18 cellular contexts compared by ENCODE assay signal in the genomic region with DNA sequence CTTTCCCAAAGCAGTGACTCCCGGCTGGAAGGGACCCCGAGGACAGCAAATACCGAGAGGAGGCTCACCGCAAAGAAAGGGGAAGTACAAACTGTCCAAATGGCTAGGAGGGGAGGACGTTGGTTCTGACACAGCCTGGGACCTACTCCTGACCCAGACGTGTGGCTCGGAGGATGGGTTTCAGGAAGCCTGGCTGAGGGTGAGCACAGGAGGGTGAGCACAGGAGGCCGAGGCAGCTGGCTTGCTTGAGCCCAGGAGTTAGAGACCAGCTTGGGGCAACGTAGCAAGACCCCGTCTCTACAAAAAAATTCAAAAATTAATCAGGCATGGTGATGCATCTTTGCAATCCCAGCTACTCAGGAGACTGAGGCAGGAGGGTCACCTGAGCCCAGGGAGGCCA.
"Had no signal": no experiment of that assay in that cellular context is flagged by ENCODE, and none has a peak within 500 bp of the region (broad histone marks: within the 10 kb centered on the region; RNA-seq: fewer than 3 reads in every experiment).

No MANE protein-coding gene starts in this region.

- H3K36me3 Mint-ChIP-seq: activated naive CD4-positive, alpha-beta T cell treated with anti-CD3 and anti-CD28 coated beads, Interleukin-2, amount 10 ng/mL, durations not matched to agents 7 days and 5 days had no signal

- H3K27ac ChIP-seq: ascending aorta, gastroesophageal sphincter, heart left ventricle, left ventricle myocardium inferior, tibial nerve had no signal

- H3K36me3 ChIP-seq: ascending aorta, gastroesophageal sphincter, heart left ventricle, left ventricle myocardium inferior, tibial nerve had no signal

- DNase-seq: activated CD4-positive, alpha-beta T cell treated with anti-CD3 and anti-CD28 coated beads, Interleukin-2, amount 10 ng/mL, durations not matched to agents 24 days and 14 days; activated CD8-positive, alpha-beta T cell treated with anti-CD3 and anti-CD28 coated beads, Interleukin-2, amount 10 ng/mL, durations not matched to agents 7 days and 5 days; activated naive CD4-positive, alpha-beta T cell treated with anti-CD3 and anti-CD28 coated beads, Interleukin-2, amount 10 ng/mL, durations not matched to agents 7 days and 5 days; effector CD8-positive, alpha-beta T cell; left ventricle myocardium inferior; mammary epithelial cell; nephron progenitor cell; occipital lobe; SK-N-SH; stimulated activated naive CD8-positive, alpha-beta T cell treated with anti-CD3 and anti-CD28 coated beads, Interleukin-15, Interleukin-2, amounts not matched to agents 100 U/mL and 50 U/mL, for 24 hours had no signal

- H3K4me1 ChIP-seq: ascending aorta, gastroesophageal sphincter, tibial nerve had no signal

- H3K27me3 ChIP-seq: ascending aorta, tibial nerve had no signal

- ATAC-seq: activated CD8-positive, alpha-beta T cell treated with anti-CD3 and anti-CD28 coated beads, Interleukin-2, amount 10 ng/mL, durations not matched to agents 7 days and 5 days; esophagus mucosa; gastroesophageal sphincter; heart left ventricle; stimulated activated naive CD8-positive, alpha-beta T cell treated with anti-CD3 and anti-CD28 coated beads, Interleukin-15, Interleukin-2, amounts not matched to agents 100 U/mL and 50 U/mL, for 24 hours had no signal

- H3K27ac Mint-ChIP-seq: activated CD4-positive, alpha-beta T cell treated with anti-CD3 and anti-CD28 coated beads, Interleukin-2, amount 10 ng/mL, durations not matched to agents 24 days and 14 days; activated CD8-positive, alpha-beta T cell treated with anti-CD3 and anti-CD28 coated beads, Interleukin-2, amount 10 ng/mL, durations not matched to agents 7 days and 5 days; activated naive CD4-positive, alpha-beta T cell treated with anti-CD3 and anti-CD28 coated beads, Interleukin-2, amount 10 ng/mL, durations not matched to agents 7 days and 5 days; activated T-helper 2 cell treated with anti-CD3 and anti-CD28 coated beads, Interferon-gamma antibody, Interleukin-2, Interleukin-4, amounts not matched to agents 10 μg/mL and 5 μg/mL and 100 μg/mL, durations not matched to agents 14 hours and 24 hours and 36 hours; nephron progenitor cell; T-helper 2 cell treated with Interferon-gamma antibody and Interleukin-4, amounts not matched to agents 5 μg/mL and 100 μg/mL, for 36 hours had no signal

- H3K4me3 Mint-ChIP-seq: activated CD4-positive, alpha-beta T cell treated with anti-CD3 and anti-CD28 coated beads, Interleukin-2, amount 10 ng/mL, durations not matched to agents 24 days and 14 days; activated CD8-positive, alpha-beta T cell treated with anti-CD3 and anti-CD28 coated beads, Interleukin-2, amount 10 ng/mL, durations not matched to agents 7 days and 5 days; activated naive CD4-positive, alpha-beta T cell treated with anti-CD3 and anti-CD28 coated beads, Interleukin-2, amount 10 ng/mL, durations not matched to agents 7 days and 5 days; central memory CD8-positive, alpha-beta T cell; nephron progenitor cell; T-helper 2 cell treated with Interferon-gamma antibody and Interleukin-4, amounts not matched to agents 5 μg/mL and 100 μg/mL, for 36 hours had no signal

- H3K9me3 ChIP-seq: ascending aorta, gastroesophageal sphincter, heart left ventricle, left ventricle myocardium inferior, SK-N-SH, tibial nerve had no signal

- H3K4me3 ChIP-seq: ascending aorta, gastroesophageal sphincter, heart left ventricle, left ventricle myocardium inferior, tibial nerve had no signal

- H3K9me3 Mint-ChIP-seq: activated CD4-positive, alpha-beta T cell treated with anti-CD3 and anti-CD28 coated beads, Interleukin-2, amount 10 ng/mL, durations not matched to agents 24 days and 14 days; activated naive CD4-positive, alpha-beta T cell treated with anti-CD3 and anti-CD28 coated beads, Interleukin-2, amount 10 ng/mL, durations not matched to agents 7 days and 5 days; activated T-helper 2 cell treated with anti-CD3 and anti-CD28 coated beads, Interferon-gamma antibody, Interleukin-2, Interleukin-4, amounts not matched to agents 10 μg/mL and 5 μg/mL and 100 μg/mL, durations not matched to agents 14 hours and 24 hours and 36 hours; central memory CD8-positive, alpha-beta T cell; nephron progenitor cell; T-helper 2 cell treated with Interferon-gamma antibody and Interleukin-4, amounts not matched to agents 5 μg/mL and 100 μg/mL, for 36 hours had no signal
